1 cellular context compared by ENCODE assay signal in the genomic region with DNA sequence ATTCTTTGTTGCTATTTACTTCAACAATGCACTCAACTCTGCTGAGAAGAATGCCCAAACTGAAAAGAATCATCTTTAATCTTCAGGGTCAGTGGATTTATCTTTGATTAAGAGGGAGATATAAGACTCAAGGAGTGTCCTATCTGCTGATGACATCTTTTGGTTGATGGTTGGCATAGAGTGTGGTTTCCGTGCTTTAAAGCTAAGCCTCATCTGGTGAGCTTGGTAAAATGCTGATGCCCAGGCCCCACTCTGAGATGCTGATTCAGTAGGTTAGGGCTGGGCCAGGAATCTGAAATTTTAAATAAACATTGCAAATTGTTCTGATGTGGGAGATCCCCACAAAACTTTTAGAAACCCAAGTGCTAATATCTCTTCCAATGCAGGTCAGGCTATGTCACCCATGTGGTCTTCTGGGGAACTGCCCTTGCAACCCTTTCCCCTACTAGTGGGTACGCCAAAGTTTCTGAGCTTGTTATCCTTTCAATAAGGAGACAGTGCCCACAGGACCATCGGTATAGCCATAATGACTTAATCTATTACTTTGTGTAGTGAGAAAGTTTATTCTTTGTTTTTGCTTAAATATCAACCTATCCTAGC.
TF ChIP-seq lines count a peak whose summit lies in the region.

No MANE protein-coding gene starts in this region.

TF ChIP-seq in H1, 55 proteins besides CTCF, POLR2A, EP300 and RAD21:
- TF ChIP-seq BACH1 (IDR thresholded peaks at IDR 0.05; ENCODE audit: low read length) (no peak), KDM4A (IDR thresholded peaks at IDR 0.05; ENCODE audit: low read depth, low read length, severe bottlenecking) (no peak), RNF2 (IDR thresholded peaks at IDR 0.05; ENCODE audit: borderline replicate concordance, low read depth, low read length, missing control alignments, poor library complexity, severe bottlenecking) (no peak), FOSL1 (IDR thresholded peaks at IDR 0.05; ENCODE audit: insufficient read depth, low read depth, low read length) (no peak), NANOG (IDR thresholded peaks at IDR 0.05; ENCODE audit: insufficient read depth, low read depth, low read length, poor library complexity, severe bottlenecking) (no peak), BRCA1 (IDR thresholded peaks at IDR 0.05; ENCODE audit: low read depth, low read length) (no peak), EZH2 (IDR thresholded peaks at IDR 0.05; ENCODE audit: low read depth, low read length, severe bottlenecking) (no peak), SIRT6 (IDR thresholded peaks at IDR 0.05; ENCODE audit: low read length) (no peak), SAP30 (IDR thresholded peaks at IDR 0.05; ENCODE audit: insufficient read depth, insufficient replicate concordance, low read length) (no peak), CHD1 (IDR thresholded peaks at IDR 0.05; ENCODE audit: low read depth, low read length) (no peak), JUN (IDR thresholded peaks at IDR 0.05; ENCODE audit: low read depth, low read length) (no peak), ZNF274 (IDR thresholded peaks at IDR 0.05; ENCODE audit: borderline replicate concordance, extremely low read depth, low read length) (no peak), TEAD4 (IDR thresholded peaks at IDR 0.05; ENCODE audit: low read depth, low read length) (no peak)
- TF ChIP-seq, protein P1, sequence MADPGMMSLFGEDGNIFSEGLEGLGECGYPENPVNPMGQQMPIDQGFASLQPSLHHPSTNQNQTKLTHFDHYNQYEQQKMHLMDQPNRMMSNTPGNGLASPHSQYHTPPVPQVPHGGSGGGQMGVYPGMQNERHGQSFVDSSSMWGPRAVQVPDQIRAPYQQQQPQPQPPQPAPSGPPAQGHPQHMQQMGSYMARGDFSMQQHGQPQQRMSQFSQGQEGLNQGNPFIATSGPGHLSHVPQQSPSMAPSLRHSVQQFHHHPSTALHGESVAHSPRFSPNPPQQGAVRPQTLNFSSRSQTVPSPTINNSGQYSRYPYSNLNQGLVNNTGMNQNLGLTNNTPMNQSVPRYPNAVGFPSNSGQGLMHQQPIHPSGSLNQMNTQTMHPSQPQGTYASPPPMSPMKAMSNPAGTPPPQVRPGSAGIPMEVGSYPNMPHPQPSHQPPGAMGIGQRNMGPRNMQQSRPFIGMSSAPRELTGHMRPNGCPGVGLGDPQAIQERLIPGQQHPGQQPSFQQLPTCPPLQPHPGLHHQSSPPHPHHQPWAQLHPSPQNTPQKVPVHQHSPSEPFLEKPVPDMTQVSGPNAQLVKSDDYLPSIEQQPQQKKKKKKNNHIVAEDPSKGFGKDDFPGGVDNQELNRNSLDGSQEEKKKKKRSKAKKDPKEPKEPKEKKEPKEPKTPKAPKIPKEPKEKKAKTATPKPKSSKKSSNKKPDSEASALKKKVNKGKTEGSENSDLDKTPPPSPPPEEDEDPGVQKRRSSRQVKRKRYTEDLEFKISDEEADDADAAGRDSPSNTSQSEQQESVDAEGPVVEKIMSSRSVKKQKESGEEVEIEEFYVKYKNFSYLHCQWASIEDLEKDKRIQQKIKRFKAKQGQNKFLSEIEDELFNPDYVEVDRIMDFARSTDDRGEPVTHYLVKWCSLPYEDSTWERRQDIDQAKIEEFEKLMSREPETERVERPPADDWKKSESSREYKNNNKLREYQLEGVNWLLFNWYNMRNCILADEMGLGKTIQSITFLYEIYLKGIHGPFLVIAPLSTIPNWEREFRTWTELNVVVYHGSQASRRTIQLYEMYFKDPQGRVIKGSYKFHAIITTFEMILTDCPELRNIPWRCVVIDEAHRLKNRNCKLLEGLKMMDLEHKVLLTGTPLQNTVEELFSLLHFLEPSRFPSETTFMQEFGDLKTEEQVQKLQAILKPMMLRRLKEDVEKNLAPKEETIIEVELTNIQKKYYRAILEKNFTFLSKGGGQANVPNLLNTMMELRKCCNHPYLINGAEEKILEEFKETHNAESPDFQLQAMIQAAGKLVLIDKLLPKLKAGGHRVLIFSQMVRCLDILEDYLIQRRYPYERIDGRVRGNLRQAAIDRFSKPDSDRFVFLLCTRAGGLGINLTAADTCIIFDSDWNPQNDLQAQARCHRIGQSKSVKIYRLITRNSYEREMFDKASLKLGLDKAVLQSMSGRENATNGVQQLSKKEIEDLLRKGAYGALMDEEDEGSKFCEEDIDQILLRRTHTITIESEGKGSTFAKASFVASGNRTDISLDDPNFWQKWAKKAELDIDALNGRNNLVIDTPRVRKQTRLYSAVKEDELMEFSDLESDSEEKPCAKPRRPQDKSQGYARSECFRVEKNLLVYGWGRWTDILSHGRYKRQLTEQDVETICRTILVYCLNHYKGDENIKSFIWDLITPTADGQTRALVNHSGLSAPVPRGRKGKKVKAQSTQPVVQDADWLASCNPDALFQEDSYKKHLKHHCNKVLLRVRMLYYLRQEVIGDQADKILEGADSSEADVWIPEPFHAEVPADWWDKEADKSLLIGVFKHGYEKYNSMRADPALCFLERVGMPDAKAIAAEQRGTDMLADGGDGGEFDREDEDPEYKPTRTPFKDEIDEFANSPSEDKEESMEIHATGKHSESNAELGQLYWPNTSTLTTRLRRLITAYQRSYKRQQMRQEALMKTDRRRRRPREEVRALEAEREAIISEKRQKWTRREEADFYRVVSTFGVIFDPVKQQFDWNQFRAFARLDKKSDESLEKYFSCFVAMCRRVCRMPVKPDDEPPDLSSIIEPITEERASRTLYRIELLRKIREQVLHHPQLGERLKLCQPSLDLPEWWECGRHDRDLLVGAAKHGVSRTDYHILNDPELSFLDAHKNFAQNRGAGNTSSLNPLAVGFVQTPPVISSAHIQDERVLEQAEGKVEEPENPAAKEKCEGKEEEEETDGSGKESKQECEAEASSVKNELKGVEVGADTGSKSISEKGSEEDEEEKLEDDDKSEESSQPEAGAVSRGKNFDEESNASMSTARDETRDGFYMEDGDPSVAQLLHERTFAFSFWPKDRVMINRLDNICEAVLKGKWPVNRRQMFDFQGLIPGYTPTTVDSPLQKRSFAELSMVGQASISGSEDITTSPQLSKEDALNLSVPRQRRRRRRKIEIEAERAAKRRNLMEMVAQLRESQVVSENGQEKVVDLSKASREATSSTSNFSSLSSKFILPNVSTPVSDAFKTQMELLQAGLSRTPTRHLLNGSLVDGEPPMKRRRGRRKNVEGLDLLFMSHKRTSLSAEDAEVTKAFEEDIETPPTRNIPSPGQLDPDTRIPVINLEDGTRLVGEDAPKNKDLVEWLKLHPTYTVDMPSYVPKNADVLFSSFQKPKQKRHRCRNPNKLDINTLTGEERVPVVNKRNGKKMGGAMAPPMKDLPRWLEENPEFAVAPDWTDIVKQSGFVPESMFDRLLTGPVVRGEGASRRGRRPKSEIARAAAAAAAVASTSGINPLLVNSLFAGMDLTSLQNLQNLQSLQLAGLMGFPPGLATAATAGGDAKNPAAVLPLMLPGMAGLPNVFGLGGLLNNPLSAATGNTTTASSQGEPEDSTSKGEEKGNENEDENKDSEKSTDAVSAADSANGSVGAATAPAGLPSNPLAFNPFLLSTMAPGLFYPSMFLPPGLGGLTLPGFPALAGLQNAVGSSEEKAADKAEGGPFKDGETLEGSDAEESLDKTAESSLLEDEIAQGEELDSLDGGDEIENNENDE (IDR thresholded peaks at IDR 0.05; ENCODE audit: insufficient replicate concordance, low read length): no peak
